In genomic region chr10:131885391-131886165, GRCh38 we compare ENCODE assay signal across 8 cellular contexts. TPM values are rescaled to one million over a fixed set of nuclear protein-coding genes. Genes with fewer than 3 reads are reported as not detected.
DNase-seq lines count a peak whose midpoint lies in the region; ATAC-seq and TF ChIP-seq lines count a peak whose summit lies in the region.

No MANE protein-coding gene starts in this region.

- no peaks in the 10 kb centered on the region for H3K4me1 ChIP-seq in cardiac muscle cell (ENCODE audit: low read depth)

- H3K27ac Mint-ChIP-seq in activated naive CD4-positive, alpha-beta T cell treated with anti-CD3 and anti-CD28 coated beads, Interleukin-2, amount 10 ng/mL, durations not matched to agents 7 days and 5 days = no peak overlapping the region

- peaks cover 7% of the 10 kb centered on the region for H3K4me1 Mint-ChIP-seq in activated naive CD4-positive, alpha-beta T cell treated with anti-CD3 and anti-CD28 coated beads, Interleukin-2, amount 10 ng/mL, durations not matched to agents 7 days and 5 days

- peaks cover 15% of the 10 kb centered on the region for H3K27me3 Mint-ChIP-seq in activated naive CD4-positive, alpha-beta T cell treated with anti-CD3 and anti-CD28 coated beads, Interleukin-2, amount 10 ng/mL, durations not matched to agents 7 days and 5 days

- ATAC-seq in HG03342 (IDR thresholded peaks at IDR 0.05; ENCODE audit: unreplicated experiment) (peak; percentile 98), GM18517 (IDR thresholded peaks at IDR 0.05; ENCODE audit: unreplicated experiment) (no peak)

- H3K4me3 ChIP-seq in AG10803 (ENCODE audit: low read length) (no peak overlapping the region), cardiac muscle cell (no peak overlapping the region)

- no peaks in the 10 kb centered on the region for H3K9me3 ChIP-seq in cardiac muscle cell (ENCODE audit: low read depth)

- DNase-seq in AG10803 (ENCODE audit: low read depth) (peak; percentile 44), GM19238 (ENCODE audit: insufficient read length, low spot score) (peak; percentile 80), SKM-1 (lab: John Stamatoyannopoulos, UW; ENCODE audit: unreplicated experiment) (peak; percentile 41), cardiac muscle cell (ENCODE audit: low read depth in 1 of 2, low spot score in 1 of 2) (peak; percentile 76 to 84), putamen (ENCODE audit: low spot score) (peak; percentile 38)
- peak; percentile 86 for DNase-seq in activated naive CD4-positive, alpha-beta T cell treated with anti-CD3 and anti-CD28 coated beads, Interleukin-2, amount 10 ng/mL, durations not matched to agents 7 days and 5 days

- peaks cover 5% of the 10 kb centered on the region for H3K9me3 Mint-ChIP-seq in activated naive CD4-positive, alpha-beta T cell treated with anti-CD3 and anti-CD28 coated beads, Interleukin-2, amount 10 ng/mL, durations not matched to agents 7 days and 5 days

- CTCF ChIA-PET in activated naive CD4-positive, alpha-beta T cell treated with anti-CD3 and anti-CD28 coated beads, Interleukin-2, amount 10 ng/mL, durations not matched to agents 7 days and 5 days (lab: Charles Lee) = interaction anchor here (0.6 to 2.5 kb wide), 31 partner anchors 8 to 1007 kb away, joined by 3 to 69 read pairs (median 4); partner anchors contain the start of gene BNIP3

- no peaks in the 10 kb centered on the region for H3K27me3 ChIP-seq in cardiac muscle cell

- TF ChIP-seq CTCF in AG10803 (conservative IDR thresholded peaks at IDR 0.05; ENCODE audit: low read length) (peak; percentile 83), cardiac muscle cell (IDR thresholded peaks at IDR 0.05; ENCODE audit: low read depth, low read length) (peak; percentile 96)

- no peak overlapping the region for H3K4me3 Mint-ChIP-seq in activated naive CD4-positive, alpha-beta T cell treated with anti-CD3 and anti-CD28 coated beads, Interleukin-2, amount 10 ng/mL, durations not matched to agents 7 days and 5 days

- H3K27ac ChIP-seq in cardiac muscle cell = no peak overlapping the region

- no peaks in the 10 kb centered on the region for H3K36me3 Mint-ChIP-seq in activated naive CD4-positive, alpha-beta T cell treated with anti-CD3 and anti-CD28 coated beads, Interleukin-2, amount 10 ng/mL, durations not matched to agents 7 days and 5 days

- no peaks in the 10 kb centered on the region for H3K36me3 ChIP-seq in cardiac muscle cell

RNA-seq across cellular contexts. Expression of gene PPP2R2D, which starts 15.2 kb away (rescaled TPM):
- 40.5 and 43.5 TPM in 2 replicates for total RNA-seq in cardiac muscle cell
- polyA plus RNA-seq in cardiac muscle cell = 37.3 and 45.0 TPM in 2 replicates
